ENCODE assay signal across 8 cellular contexts in genomic region chr10:68073631-68074403, GRCh38. TPM values are rescaled to one million over a fixed set of nuclear protein-coding genes. Genes with fewer than 3 reads are reported as not detected.
DNase-seq lines count a peak whose midpoint lies in the region; TF ChIP-seq lines count a peak whose summit lies in the region.

No MANE protein-coding gene starts in this region.

- peaks cover 0 to 4% of the 10 kb centered on the region in 2 donors for H3K27me3 Mint-ChIP-seq in CD8-positive, alpha-beta memory T cell

- WGBS in mammary epithelial cell (ENCODE audit: low coverage, missing lambda C conversion rate), result 0% methylated on average over 10 of the region's 10 CpGs

- peaks cover 7% of the 10 kb centered on the region for H3K36me3 ChIP-seq in CD8-positive, alpha-beta memory T cell (ENCODE audit: insufficient read depth, low read length)
- H3K36me3 ChIP-seq in Loucy (ENCODE audit: insufficient read depth, low read length) (no peaks in the 10 kb centered on the region), mammary epithelial cell (ENCODE audit: insufficient read depth, low read length) (peaks cover 7% of the 10 kb centered on the region), vagina (no peaks in the 10 kb centered on the region)

- H3K4me3 Mint-ChIP-seq in CD8-positive, alpha-beta memory T cell, result peak overlapping the region; percentile 93 to 98 (median 96)

- H3K36me3 Mint-ChIP-seq in CD8-positive, alpha-beta memory T cell, result peaks cover 0 to 31% (median 12%) of the 10 kb centered on the region in 3 donors

- CTCF ChIA-PET in CD8-positive, alpha-beta memory T cell (lab: Charles Lee), result interaction anchor here (0.5 kb wide), 1 partner anchor 188 kb away, joined by 4 read pairs; no protein-coding TSS in a partner anchor
- CTCF ChIA-PET in mammary epithelial cell (lab: Charles Lee; ENCODE audit: low non-redundant PET), result interaction anchor here (0.8 kb wide), 1 partner anchor 21 kb away, joined by 4 read pairs; no protein-coding TSS in a partner anchor

- peak in 2 of 5 donors; percentile 7 to 8 for DNase-seq in CD8-positive, alpha-beta memory T cell
- DNase-seq in mammary epithelial cell, result peak; percentile 25
- DNase-seq in lung microvascular endothelial cell (ENCODE audit: low read depth in 2 of 2), result peak; percentile 35 to 36
- no peak for DNase-seq in vagina (ENCODE audit: extremely low spot score in 2 of 2)
- DNase-seq in iPS-NIHi7 (ENCODE audit: extremely low spot score), result no peak
- DNase-seq in NCI-H510A treated with DMSO at 0.1 percent for 48 hours (lab: John Stamatoyannopoulos, UW), result no peak
- no peak for DNase-seq in NCI-H524 treated with DMSO at 0.1 percent for 48 hours (lab: John Stamatoyannopoulos, UW)

- no peaks in the 10 kb centered on the region for H3F3A ChIP-seq in Loucy (ENCODE audit: low read depth)

- peak overlapping the region; percentile 94 for H3K9ac ChIP-seq in Loucy (ENCODE audit: low read depth, low read length, poor library complexity, severe bottlenecking)
- H3K9ac ChIP-seq in mammary epithelial cell (ENCODE audit: insufficient read depth, low read length), result peak overlapping the region; percentile 95

- TF ChIP-seq CTCF in Loucy (conservative IDR thresholded peaks at IDR 0.05; ENCODE audit: low read length), result no peak
- TF ChIP-seq CTCF in mammary epithelial cell (conservative IDR thresholded peaks at IDR 0.05 in 1 of 2, IDR thresholded peaks at IDR 0.05 in 1 of 2; ENCODE audit: extremely low read depth in 1 of 2, insufficient read depth in 1 of 2, low read depth in 1 of 2, low read length in 2 of 2), result no peak
- no peak for TF ChIP-seq CTCF in vagina (IDR thresholded peaks at IDR 0.05)

- peaks cover 31% of the 10 kb centered on the region for H3K4me1 ChIP-seq in CD8-positive, alpha-beta memory T cell (ENCODE audit: insufficient read depth, low read length)
- H3K4me1 ChIP-seq in Loucy (ENCODE audit: insufficient read depth, low read length, poor library complexity, severe bottlenecking), result peaks cover 43% of the 10 kb centered on the region
- peaks cover 10% of the 10 kb centered on the region for H3K4me1 ChIP-seq in mammary epithelial cell (ENCODE audit: insufficient read depth, low read length)
- H3K4me1 ChIP-seq in vagina, result peaks cover 43% of the 10 kb centered on the region

- H3K27ac Mint-ChIP-seq in CD8-positive, alpha-beta memory T cell, result peak overlapping the region; percentile 91 to 97 (median 94)

- H3K79me2 ChIP-seq in Loucy (ENCODE audit: insufficient read depth, low read length) (peaks cover 60% of the 10 kb centered on the region), mammary epithelial cell (ENCODE audit: insufficient read depth, low read length) (peaks cover 60% of the 10 kb centered on the region)

- H3K9me3 ChIP-seq in CD8-positive, alpha-beta memory T cell (ENCODE audit: low read length), result no peaks in the 10 kb centered on the region
- H3K9me3 ChIP-seq in Loucy (ENCODE audit: insufficient read depth, low read depth, low read length) (no peaks in the 10 kb centered on the region), mammary epithelial cell (replicated peaks; ENCODE audit: insufficient read depth, low read length) (no peaks in the 10 kb centered on the region), vagina (no peaks in the 10 kb centered on the region)

- H4K20me1 ChIP-seq in Loucy (ENCODE audit: insufficient read depth, low read length, poor library complexity, severe bottlenecking) (peaks cover 48% of the 10 kb centered on the region), mammary epithelial cell (ENCODE audit: insufficient read depth, low read length) (no peaks in the 10 kb centered on the region)

- TSS peak; percentile 46 for BruUV-seq in mammary epithelial cell (replicated peaks; lab: Mats Ljungman, UMichigan)

- H3K4me2 ChIP-seq in Loucy (ENCODE audit: low read depth, low read length, poor library complexity, severe bottlenecking) (peak overlapping the region; percentile 88), mammary epithelial cell (ENCODE audit: insufficient read depth, low read depth, low read length) (peak overlapping the region; percentile 95)

- peak overlapping the region; percentile 63 for H3K4me3 ChIP-seq in CD8-positive, alpha-beta memory T cell (ENCODE audit: low read length)
- H3K4me3 ChIP-seq in Loucy (ENCODE audit: low read length, poor library complexity, severe bottlenecking) (peak overlapping the region; percentile 99), mammary epithelial cell (replicated peaks in 1 of 3; ENCODE audit: insufficient read depth in 1 of 3, low read depth in 2 of 3, low read length in 3 of 3) (peak overlapping the region; percentile 89 to 99 (median 99)), vagina (peak overlapping the region; percentile 77 to 78)

- H2AFZ ChIP-seq in Loucy (ENCODE audit: low read length) (peak overlapping the region; percentile 96; the same call in 1 of the 2 replicates), mammary epithelial cell (ENCODE audit: low read depth, low read length) (peak overlapping the region; percentile 87)

- peaks cover 43 to 55% (median 53%) of the 10 kb centered on the region in 3 donors for H3K4me1 Mint-ChIP-seq in CD8-positive, alpha-beta memory T cell

- no peaks in the 10 kb centered on the region for H3K9me3 Mint-ChIP-seq in CD8-positive, alpha-beta memory T cell

- H3K9me2 ChIP-seq in Loucy (replicated peaks; ENCODE audit: low read depth, low read length), result no peaks in the 10 kb centered on the region

- no peak for TF ChIP-seq POLR2A in vagina (IDR thresholded peaks at IDR 0.05)

- H3K27me3 ChIP-seq in CD8-positive, alpha-beta memory T cell (ENCODE audit: insufficient read depth, low read length, poor library complexity, severe bottlenecking), result no peaks in the 10 kb centered on the region
- no peaks in the 10 kb centered on the region for H3K27me3 ChIP-seq in Loucy (ENCODE audit: insufficient read depth, low read length, poor library complexity, severe bottlenecking)
- H3K27me3 ChIP-seq in mammary epithelial cell (ENCODE audit: insufficient read depth, low read length), result no peaks in the 10 kb centered on the region
- no peaks in the 10 kb centered on the region for H3K27me3 ChIP-seq in vagina

- in situ Hi-C loops in mammary epithelial cell (cut with MboI; ENCODE audit: low sequenced_read_pairs in 2 of 2), result no loop called here

- POLR2A ChIA-PET in CD8-positive, alpha-beta memory T cell (lab: Charles Lee), result interaction anchor here (0.6 to 0.7 kb wide), 3 partner anchors 23 to 258 kb away, joined by 3 to 4 read pairs (median 3); partner anchors contain the start of gene HNRNPH3

- dilution Hi-C loops in mammary epithelial cell (cut with HindIII; ENCODE audit: low sequenced_read_pairs), result loop anchor here (25.0 kb wide), 1 partner anchor 263 kb away; the partner anchor contains the start of genes HNRNPH3 and PBLD

- intact Hi-C loops in mammary epithelial cell (cut with micrococcal nuclease) (loop anchor here (2.0 kb wide), 2 partner anchors 189 to 219 kb away; partner anchors contain the start of gene SIRT1), vagina (cut with DNase I) (no loop called here)

- peak overlapping the region; percentile 97 for H3K27ac ChIP-seq in CD8-positive, alpha-beta memory T cell (ENCODE audit: low read depth, low read length)
- H3K27ac ChIP-seq in mammary epithelial cell (ENCODE audit: insufficient read depth, low read depth, low read length) (peak overlapping the region; percentile 90), vagina (peak overlapping the region; percentile 96)

RNA-seq across cellular contexts. Expression of gene HERC4, which starts 1.3 kb away (rescaled TPM):
- 10 to 100 TPM; 41.0 to 41.6 TPM for total RNA-seq in CD8-positive, alpha-beta memory T cell
- 19.0 TPM for polyA plus RNA-seq in CD8-positive, alpha-beta memory T cell
- 10 to 100 TPM; 79.4 to 88.7 TPM for total RNA-seq in mammary epithelial cell
- 18.6 TPM for polyA plus RNA-seq in mammary epithelial cell
- polyA minus RNA-seq in mammary epithelial cell, result 31.3 TPM
- total RNA-seq in lung microvascular endothelial cell, result 26.4 and 35.1 TPM in 2 replicates
- 47.9 TPM for total RNA-seq in vagina

RNA-seq across cellular contexts. Expression of gene MYPN, which starts 35.5 kb away (rescaled TPM):
- total RNA-seq in CD8-positive, alpha-beta memory T cell, result not detected
- not detected for polyA plus RNA-seq in CD8-positive, alpha-beta memory T cell
- total RNA-seq in mammary epithelial cell (1 to 10 TPM; 1.8 to 3.0 TPM), lung microvascular endothelial cell (not detected in 2 replicates), vagina (not detected)
- 2.2 TPM for polyA plus RNA-seq in mammary epithelial cell
- 2.3 TPM for polyA minus RNA-seq in mammary epithelial cell

Comparison
In these comparisons a context has a peak if more than half of its experiments do, and no peak if none do; other contexts are left out.
1. DNase-seq: peak in mammary epithelial cell (single experiment) and lung microvascular endothelial cell (2 of 2); none in vagina (0 of 2), iPS-NIHi7 (single experiment), NCI-H510A treated with DMSO at 0.1 percent for 48 hours (single experiment) and NCI-H524 treated with DMSO at 0.1 percent for 48 hours (single experiment).
2. Peak in every context shown above with its lines, with median percentiles within 50 percentile points of each other: H3K27ac ChIP-seq and H3K4me3 ChIP-seq.